8 cellular contexts compared by ENCODE assay signal in the genomic region with DNA sequence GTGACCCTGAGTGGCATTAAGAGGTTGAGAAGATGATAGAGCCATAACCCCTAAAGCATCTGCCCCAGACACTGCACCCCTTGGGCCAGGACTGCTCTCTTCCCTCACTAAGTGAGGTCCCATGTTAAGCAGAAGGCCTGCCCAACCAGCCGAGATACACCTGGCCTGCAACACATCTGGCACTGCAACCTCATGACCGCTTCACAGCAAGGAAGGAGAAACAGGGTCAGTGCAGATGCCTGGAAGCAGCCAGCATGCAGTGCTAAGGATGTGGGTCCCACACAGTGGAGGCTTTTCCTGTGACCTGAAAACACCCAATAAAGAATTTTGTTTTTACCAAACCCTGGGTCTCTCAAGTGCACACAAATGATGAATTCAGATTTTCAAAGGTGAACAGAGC. TPM values are rescaled to one million over a fixed set of nuclear protein-coding genes. Genes with fewer than 3 reads are reported as not detected.
A peak's percentile ranks its signal among the peaks of the same experiment; 100 is the strongest.
DNase-seq lines count a peak whose midpoint lies in the region; ATAC-seq and TF ChIP-seq lines count a peak whose summit lies in the region.

No MANE protein-coding gene starts in this region.

- no peak for DNase-seq in activated CD4-positive, alpha-beta T cell treated with anti-CD3 and anti-CD28 coated beads, Interleukin-2, amount 10 ng/mL, durations not matched to agents 24 days and 14 days
- DNase-seq in activated CD4-positive, alpha-beta T cell treated with anti-CD3 and anti-CD28 coated beads, Interleukin-2, amount 50 U/mL, for 1 hour = no peak
- DNase-seq in caudate nucleus (lab: John Stamatoyannopoulos, UW) (no peak), tibial artery (no peak), NCI-H774 (lab: John Stamatoyannopoulos, UW) (no peak)

- H3K4me1 ChIP-seq in muscle layer of duodenum (ENCODE audit: control insufficient read depth in 1 of 2, insufficient read depth in 2 of 2, low read length in 2 of 2) = peaks cover 30 to 41% of the 10 kb centered on the region in 2 donors
- H3K4me1 ChIP-seq in tibial artery = peaks cover 0 to 97% (median 56%) of the 10 kb centered on the region in 4 donors

- H3K27ac Mint-ChIP-seq in activated CD4-positive, alpha-beta T cell treated with anti-CD3 and anti-CD28 coated beads, Interleukin-2, amount 10 ng/mL, durations not matched to agents 24 days and 14 days = peak overlapping the region; percentile 55

- intact Hi-C loops in activated CD4-positive, alpha-beta T cell treated with anti-CD3 and anti-CD28 coated beads, Interleukin-2, amount 10 ng/mL, durations not matched to agents 24 days and 14 days (cut with micrococcal nuclease) = no loop called here
- intact Hi-C loops in tibial artery (cut with DNase I; ENCODE audit: low total_unique reads) = no loop called here

- no peaks in the 10 kb centered on the region for H3K9me3 Mint-ChIP-seq in activated CD4-positive, alpha-beta T cell treated with anti-CD3 and anti-CD28 coated beads, Interleukin-2, amount 10 ng/mL, durations not matched to agents 24 days and 14 days

- TF ChIP-seq CTCF in tibial artery (IDR thresholded peaks at IDR 0.05) = no peak

- peaks cover 71% of the 10 kb centered on the region for H3K4me1 Mint-ChIP-seq in activated CD4-positive, alpha-beta T cell treated with anti-CD3 and anti-CD28 coated beads, Interleukin-2, amount 10 ng/mL, durations not matched to agents 24 days and 14 days

- ATAC-seq in HG03045 (IDR thresholded peaks at IDR 0.05; ENCODE audit: unreplicated experiment) (no peak), HG03196 (IDR thresholded peaks at IDR 0.05; ENCODE audit: unreplicated experiment) (no peak)

- H3K27me3 ChIP-seq in muscle layer of duodenum (ENCODE audit: low read depth, low read length) = no peaks in the 10 kb centered on the region
- no peaks in the 10 kb centered on the region for H3K27me3 ChIP-seq in tibial artery

- peak overlapping the region; percentile 14 for H3K27ac ChIP-seq in caudate nucleus (ENCODE audit: low read depth, low read length)
- peak overlapping the region; percentile 62 for H3K27ac ChIP-seq in muscle layer of duodenum (ENCODE audit: low read length)
- H3K27ac ChIP-seq in tibial artery = peak overlapping the region; percentile 74 to 79

- H3K9me3 ChIP-seq in muscle layer of duodenum (ENCODE audit: control insufficient read depth in 1 of 2, low read length in 2 of 2) = no peaks in the 10 kb centered on the region
- no peaks in the 10 kb centered on the region for H3K9me3 ChIP-seq in tibial artery

- H3K4me3 Mint-ChIP-seq in activated CD4-positive, alpha-beta T cell treated with anti-CD3 and anti-CD28 coated beads, Interleukin-2, amount 10 ng/mL, durations not matched to agents 24 days and 14 days = peak overlapping the region; percentile 13

- H3K36me3 ChIP-seq in muscle layer of duodenum (ENCODE audit: control insufficient read depth in 1 of 2, insufficient read depth in 2 of 2, low read length in 2 of 2) = peaks cover 0 to 3% of the 10 kb centered on the region in 2 donors
- H3K36me3 ChIP-seq in tibial artery = no peaks in the 10 kb centered on the region

- H3K4me3 ChIP-seq in muscle layer of duodenum (ENCODE audit: low read depth in 1 of 2, low read length in 2 of 2) (peak overlapping the region in 1 of 2 donors; percentile 31), tibial artery (no peak overlapping the region)

- H3K27me3 Mint-ChIP-seq in activated CD4-positive, alpha-beta T cell treated with anti-CD3 and anti-CD28 coated beads, Interleukin-2, amount 10 ng/mL, durations not matched to agents 24 days and 14 days = no peaks in the 10 kb centered on the region

- peaks cover 29% of the 10 kb centered on the region for H3K36me3 Mint-ChIP-seq in activated CD4-positive, alpha-beta T cell treated with anti-CD3 and anti-CD28 coated beads, Interleukin-2, amount 10 ng/mL, durations not matched to agents 24 days and 14 days (ENCODE audit: low read depth)

RNA-seq across cellular contexts. Expression of a gene that starts 7.4 kb away (rescaled TPM):
- total RNA-seq in activated CD4-positive, alpha-beta T cell treated with anti-CD3 and anti-CD28 coated beads, Interleukin-2, amount 10 ng/mL, durations not matched to agents 24 days and 14 days = 11.6 and 12.9 TPM in 2 replicates

RNA-seq across cellular contexts. Expression of a gene that starts 33.4 kb away (rescaled TPM):
- 76.1 and 80.3 TPM in 2 replicates for total RNA-seq in activated CD4-positive, alpha-beta T cell treated with anti-CD3 and anti-CD28 coated beads, Interleukin-2, amount 10 ng/mL, durations not matched to agents 24 days and 14 days

Comparison
In these comparisons a context has a peak if more than half of its experiments do, and no peak if none do; other contexts are left out.
1. H3K27ac ChIP-seq: peak in every context shown above with its lines; median percentile 76 in tibial artery; 62 in muscle layer of duodenum; 14 in caudate nucleus.